ENCODE assay signal across 1 cellular context in genomic region chr17:43324205-43324893, GRCh38.
A peak's percentile ranks its signal among the peaks of the same experiment; 100 is the strongest.
TF ChIP-seq lines count a peak whose summit lies in the region.

No MANE protein-coding gene starts in this region.

TF ChIP-seq in GM12878, 131 proteins besides CTCF, POLR2A, EP300 and RAD21 (continued from another document):
- TF ChIP-seq E4F1 (IDR thresholded peaks at IDR 0.05; ENCODE audit: borderline replicate concordance, partially characterized antibody), result no peak
- no peak for TF ChIP-seq ZNF274 (IDR thresholded peaks at IDR 0.05; ENCODE audit: insufficient read depth, insufficient read length)
- no peak for TF ChIP-seq GATAD2B (conservative IDR thresholded peaks at IDR 0.05; ENCODE audit: low read depth)
- TF ChIP-seq ZNF384 (IDR thresholded peaks at IDR 0.05; ENCODE audit: borderline replicate concordance, low read depth, low read length), result no peak
- no peak for TF ChIP-seq RCOR1 (conservative IDR thresholded peaks at IDR 0.05; ENCODE audit: low read depth, low read length)
- TF ChIP-seq ZBTB4 (CRISPR knock-in tag; IDR thresholded peaks at IDR 0.05), result no peak
- TF ChIP-seq TCF7 (IDR thresholded peaks at IDR 0.05; ENCODE audit: borderline replicate concordance), result peak; percentile 49
- TF ChIP-seq ZSCAN29 (IDR thresholded peaks at IDR 0.05), result no peak
- no peak for TF ChIP-seq POU2F2 (IDR thresholded peaks at IDR 0.05; ENCODE audit: borderline replicate concordance, low read depth, low read length)
- no peak for TF ChIP-seq FOS (IDR thresholded peaks at IDR 0.05; ENCODE audit: borderline replicate concordance, extremely low read depth, insufficient read length)
- no peak for TF ChIP-seq DPF2 (IDR thresholded peaks at IDR 0.05)
- TF ChIP-seq EZH2 (IDR thresholded peaks at IDR 0.05; ENCODE audit: borderline replicate concordance, control insufficient read depth, low read depth, low read length), result no peak
- no peak for TF ChIP-seq HSF1 (IDR thresholded peaks at IDR 0.05; ENCODE audit: low read depth, low read length)
- TF ChIP-seq NKRF (conservative IDR thresholded peaks at IDR 0.05), result no peak
- TF ChIP-seq NRF1 (conservative IDR thresholded peaks at IDR 0.05; ENCODE audit: low read depth, low read length), result no peak
- no peak for TF ChIP-seq ZBED1 (IDR thresholded peaks at IDR 0.05; ENCODE audit: borderline replicate concordance)
- no peak for TF ChIP-seq PML (IDR thresholded peaks at IDR 0.05; ENCODE audit: low read length)
- TF ChIP-seq CEBPB (IDR thresholded peaks at IDR 0.05; ENCODE audit: borderline replicate concordance in 1 of 2, low read depth in 2 of 2, low read length in 2 of 2), result no peak
- no peak for TF ChIP-seq SKIL (IDR thresholded peaks at IDR 0.05; ENCODE audit: low read depth, poor library complexity, severe bottlenecking)
